ENCODE assay signal across 8 cellular contexts in the genomic region with DNA sequence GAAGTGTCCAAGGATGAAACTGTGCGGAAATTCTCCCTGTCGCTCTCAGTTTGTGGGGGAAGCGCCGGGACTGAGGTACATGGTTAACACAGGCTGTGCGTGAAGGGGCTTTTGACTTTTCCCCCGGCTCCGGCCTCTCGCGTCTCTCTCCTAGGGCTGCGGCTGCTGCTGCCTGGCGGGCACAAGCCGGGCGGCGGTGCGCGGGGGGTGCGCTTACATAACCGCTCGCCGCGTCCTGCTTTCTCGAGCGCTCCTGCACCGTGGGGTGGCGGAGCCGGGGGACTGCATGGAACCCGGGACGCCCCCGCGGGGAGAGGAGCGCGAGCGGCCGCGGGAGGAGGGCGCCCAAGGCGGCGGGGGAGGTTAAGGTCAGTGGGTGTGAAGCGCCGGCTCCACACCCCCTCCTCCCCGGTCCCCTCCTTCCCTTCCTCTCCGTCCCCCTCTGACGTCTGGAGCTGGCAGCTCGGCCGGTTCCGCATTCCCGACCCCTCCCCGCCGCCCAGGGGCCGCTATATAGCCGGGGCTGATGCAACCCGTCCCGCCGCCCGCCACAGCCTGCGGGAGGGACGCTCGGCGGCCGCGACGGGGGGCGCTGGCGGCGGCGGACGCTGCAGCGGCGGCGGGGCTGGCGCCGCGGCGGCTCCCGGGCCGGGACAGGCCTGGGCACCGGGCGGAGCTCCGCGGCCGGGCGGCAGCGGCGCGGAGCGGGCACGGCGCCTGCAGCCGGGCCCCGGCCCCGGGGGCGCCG. TPM values are rescaled to one million over a fixed set of nuclear protein-coding genes. Genes with fewer than 3 reads are reported as not detected.
DNase-seq lines count a peak whose midpoint lies in the region; ATAC-seq and TF ChIP-seq lines count a peak whose summit lies in the region.

Gene JDP2, plus strand, starts transcription at position 541 of the 748 bp plus-strand sequence. CDS start 9,899 bp downstream, outside the sequence.

- H3K4me1 ChIP-seq in SJSA1 (replicated peaks) (peaks cover 32% of the 10 kb centered on the region), upper lobe of left lung (peaks cover 34 to 52% (median 50%) of the 10 kb centered on the region in 4 donors)

- TF ChIP-seq CTCF in AG09309 (IDR thresholded peaks at IDR 0.05; ENCODE audit: control insufficient read depth, insufficient read depth, low read depth, low read length, missing control alignments): peak; percentile 17
- TF ChIP-seq CTCF in HL-60 (IDR thresholded peaks at IDR 0.05; ENCODE audit: insufficient read depth, low read length): no peak
- TF ChIP-seq CTCF in upper lobe of left lung (IDR thresholded peaks at IDR 0.05): peak; percentile 11 to 73 (median 39)

- H3K4me1 Mint-ChIP-seq in activated naive CD8-positive, alpha-beta T cell treated with anti-CD3 and anti-CD28 coated beads, Interleukin-2, amount 10 ng/mL, durations not matched to agents 7 days and 5 days: peaks cover 11% of the 10 kb centered on the region

- peak within 1 kb of the TSS; percentile 76 for H3K4me3 Mint-ChIP-seq in activated naive CD8-positive, alpha-beta T cell treated with anti-CD3 and anti-CD28 coated beads, Interleukin-2, amount 10 ng/mL, durations not matched to agents 7 days and 5 days

- TF ChIP-seq EP300 in upper lobe of left lung (IDR thresholded peaks at IDR 0.05): peak in 2 of 4 donors; percentile 60 to 76

- H3K9me3 Mint-ChIP-seq in activated naive CD8-positive, alpha-beta T cell treated with anti-CD3 and anti-CD28 coated beads, Interleukin-2, amount 10 ng/mL, durations not matched to agents 7 days and 5 days: peaks cover 5% of the 10 kb centered on the region

- ATAC-seq in GM18907 (IDR thresholded peaks at IDR 0.05; ENCODE audit: unreplicated experiment): peak; percentile 45
- peak; percentile 68 for ATAC-seq in activated naive CD8-positive, alpha-beta T cell treated with anti-CD3 and anti-CD28 coated beads, Interleukin-2, amount 10 ng/mL, durations not matched to agents 7 days and 5 days (ENCODE audit: low read depth)
- peak; percentile 93 to 94 for ATAC-seq in upper lobe of left lung (ENCODE audit: low FRiP score in 2 of 2)

- POLR2A ChIA-PET in activated naive CD8-positive, alpha-beta T cell treated with anti-CD3 and anti-CD28 coated beads, Interleukin-2, amount 10 ng/mL, durations not matched to agents 7 days and 5 days (lab: Charles Lee): interaction anchor here (0.6 to 4.5 kb wide), 4 partner anchors 8 to 324 kb away, joined by 3 to 16 read pairs (median 4); no protein-coding TSS in a partner anchor

- peak within 1 kb of the TSS; percentile 61 for H3K4me3 ChIP-seq in AG09309 (ENCODE audit: control insufficient read depth, low read depth, low read length)
- peak within 1 kb of the TSS; percentile 49 for H3K4me3 ChIP-seq in HL-60 (replicated peaks; ENCODE audit: insufficient read depth, low read length)
- H3K4me3 ChIP-seq in SJSA1: peak within 1 kb of the TSS; percentile 71
- H3K4me3 ChIP-seq in upper lobe of left lung: peak within 1 kb of the TSS; percentile 64 to 83 (median 78)

- peak within 1 kb of the TSS; percentile 88 for H3K27ac ChIP-seq in HL-60 (replicated peaks)
- H3K27ac ChIP-seq in SJSA1: peak within 1 kb of the TSS; percentile 57
- peak within 1 kb of the TSS; percentile 86 to 94 (median 93) for H3K27ac ChIP-seq in upper lobe of left lung

- no peaks in the 10 kb centered on the region for H3K36me3 Mint-ChIP-seq in activated naive CD8-positive, alpha-beta T cell treated with anti-CD3 and anti-CD28 coated beads, Interleukin-2, amount 10 ng/mL, durations not matched to agents 7 days and 5 days

- H3K27me3 Mint-ChIP-seq in activated naive CD8-positive, alpha-beta T cell treated with anti-CD3 and anti-CD28 coated beads, Interleukin-2, amount 10 ng/mL, durations not matched to agents 7 days and 5 days: peaks cover 23% of the 10 kb centered on the region

- peak within 1 kb of the TSS; percentile 61 for H3K27ac Mint-ChIP-seq in activated naive CD8-positive, alpha-beta T cell treated with anti-CD3 and anti-CD28 coated beads, Interleukin-2, amount 10 ng/mL, durations not matched to agents 7 days and 5 days

- H3K27me3 ChIP-seq in HL-60 (ENCODE audit: insufficient read depth, poor library complexity, severe bottlenecking): no peaks in the 10 kb centered on the region
- H3K27me3 ChIP-seq in SJSA1 (replicated peaks): no peaks in the 10 kb centered on the region
- H3K27me3 ChIP-seq in upper lobe of left lung: no peaks in the 10 kb centered on the region

- TF ChIP-seq POLR2A in upper lobe of left lung (IDR thresholded peaks at IDR 0.05): peak in 3 of 4 donors; percentile 80 to 94 (median 87)

- peaks cover 22% of the 10 kb centered on the region for H3K36me3 ChIP-seq in SJSA1
- peaks cover 0 to 10% (median 9%) of the 10 kb centered on the region in 4 donors for H3K36me3 ChIP-seq in upper lobe of left lung

- 0% methylated on average over 1 to 34 of the region's 93 CpGs for WGBS in upper lobe of left lung, 2 donors

- peak; percentile 38 for DNase-seq in AG09309 (ENCODE audit: low read depth)
- peak; percentile 51 to 85 for DNase-seq in HL-60 (ENCODE audit: low read depth in 1 of 2, low spot score in 1 of 2)
- peak; percentile 81 to 86 for DNase-seq in SJSA1 (ENCODE audit: low read depth in 1 of 2, low spot score in 2 of 2)
- peak; percentile 72 for DNase-seq in activated naive CD8-positive, alpha-beta T cell treated with anti-CD3 and anti-CD28 coated beads, Interleukin-2, amount 10 ng/mL, durations not matched to agents 7 days and 5 days
- DNase-seq in glomerular visceral epithelial cell (ENCODE audit: extremely low spot score): peak; percentile 63
- peak in 53 of 56 donors; percentile 50 to 93 (median 77) for DNase-seq in nucleus accumbens (lab: John Stamatoyannopoulos, UW)
- DNase-seq in upper lobe of left lung: peak; percentile 94 to 98

- H3K9me3 ChIP-seq in SJSA1 (replicated peaks): no peaks in the 10 kb centered on the region
- H3K9me3 ChIP-seq in upper lobe of left lung: no peaks in the 10 kb centered on the region

RNA-seq across cellular contexts. Expression of gene JDP2, which starts in this region (rescaled TPM):
- total RNA-seq in SJSA1 (2014; rRNA removed; shearing (Covaris generic)): 73.9 and 98.3 TPM in 2 replicates
- total RNA-seq in activated naive CD8-positive, alpha-beta T cell treated with anti-CD3 and anti-CD28 coated beads, Interleukin-2, amount 10 ng/mL, durations not matched to agents 7 days and 5 days: 1 to 10 TPM; 1.6 to 3.0 TPM
- total RNA-seq in upper lobe of left lung: 100 to 1,000 TPM in 3 of 6 donors, 10 to 100 TPM in 3; 60.5 to 150 (median 110) TPM

Comparison
In these comparisons a context has a peak if more than half of its experiments do, and no peak if none do; other contexts are left out.
1. Peak in every context shown above with its lines: DNase-seq, ATAC-seq, H3K4me3 ChIP-seq and H3K27ac ChIP-seq.
2. RNA of gene JDP2 (total RNA-seq): 60.5 to 150 TPM in upper lobe of left lung and 73.9 to 98.3 TPM in SJSA1; 1.6 to 3.0 TPM in activated naive CD8-positive, alpha-beta T cell treated with anti-CD3 and anti-CD28 coated beads, Interleukin-2, amount 10 ng/mL, durations not matched to agents 7 days and 5 days; every median in the first group is over 10 times any median in the second.
3. DNase-seq: peak in every context shown above with its lines; median percentile 96 in upper lobe of left lung; 84 in SJSA1; 77 in nucleus accumbens; 72 in activated naive CD8-positive, alpha-beta T cell treated with anti-CD3 and anti-CD28 coated beads, Interleukin-2, amount 10 ng/mL, durations not matched to agents 7 days and 5 days; 68 in HL-60; 63 in glomerular visceral epithelial cell; 38 in AG09309.